ENCODE assay signal across 26 cellular contexts in the genomic region with DNA sequence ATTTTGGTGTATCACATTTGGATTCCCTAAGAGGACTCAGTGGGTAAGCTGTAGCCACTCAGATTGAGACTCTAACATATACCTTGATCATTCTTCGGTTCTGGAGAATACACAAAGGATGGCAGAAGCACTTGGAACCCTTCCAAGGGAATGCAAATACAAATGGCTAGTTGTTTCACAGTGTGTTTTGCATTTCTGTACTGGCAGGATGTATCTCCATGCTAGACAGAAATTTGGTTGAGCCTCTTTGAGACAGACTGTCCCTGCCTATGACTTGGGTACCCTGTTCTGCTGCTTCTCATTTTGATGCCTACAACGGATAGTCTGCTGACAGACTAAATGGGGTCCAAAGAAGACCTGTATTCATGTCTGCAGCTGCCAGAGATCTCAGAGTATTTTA.
DNase-seq lines count a peak whose midpoint lies in the region; TF ChIP-seq lines count a peak whose summit lies in the region.
"Had no signal": no experiment of that assay in that cellular context is flagged by ENCODE, and none has a peak within 500 bp of the region (broad histone marks: within the 10 kb centered on the region; RNA-seq: fewer than 3 reads in every experiment).

No MANE protein-coding gene starts in this region.

- no peaks in the 10 kb centered on the region for H3K27me3 ChIP-seq in mammary epithelial cell (ENCODE audit: insufficient read depth, low read length)
- H3K27me3 ChIP-seq: right lobe of liver, tibial artery had no signal

- H3K27me3 Mint-ChIP-seq in neural crest cell (ENCODE audit: low read depth), result no peaks in the 10 kb centered on the region
- H3K27me3 Mint-ChIP-seq: T-helper 17 cell had no signal

- H3K9ac ChIP-seq in mammary epithelial cell (ENCODE audit: insufficient read depth, low read length), result no peak overlapping the region

- peak; percentile 11 for DNase-seq in NAMALWA (ENCODE audit: low spot score)
- peak; percentile 37 for DNase-seq in NCI-H345 treated with DMSO at 0.1 percent for 48 hours (lab: John Stamatoyannopoulos, UW; ENCODE audit: unreplicated experiment)
- peak in 3 of 61 donors; percentile 29 to 40 (median 38) for DNase-seq in caudate nucleus (lab: John Stamatoyannopoulos, UW)
- no peak for DNase-seq in neural crest cell (ENCODE audit: low read depth, low spot score)
- no peak for DNase-seq in cerebellum (ENCODE audit: low spot score)
- DNase-seq in HEK293T (ENCODE audit: extremely low spot score), result no peak
- no peak for DNase-seq in mammary epithelial cell
- DNase-seq: activated CD4-positive, alpha-beta T cell treated with anti-CD3 and anti-CD28 coated beads for 4 hours; activated naive CD4-positive, alpha-beta T cell treated with Interleukin-2 at 50 U/mL for 16 hours; activated T-cell treated with anti-CD3 and anti-CD28 coated beads, Interleukin-2, amount 50 U/mL, for 72 hours; amniotic stem cell; cortex of kidney; GDM1; islet precursor cell; NCI-H1930; NCI-H510A; right lobe of liver; stimulated activated CD4-positive, alpha-beta T cell treated with anti-CD3 and anti-CD28 coated beads, Interleukin-12 subunit alpha, Interleukin-12 subunit beta, amount 100 ng/mL, for 4 hours; stimulated activated CD4-positive, alpha-beta T cell treated with anti-CD3 and anti-CD28 coated beads, Interleukin-4, amount 100 ng/mL, for 24 hours; stimulated activated naive B cell treated with anti-CD40 and anti-IgM and Interleukin-4, amounts not matched to agents 10 μg/mL and 1 μg/mL and 100 μg/mL, for 72 hours; T-helper 17 cell; tibial artery had no signal

- H3K4me3 Mint-ChIP-seq in neural crest cell, result no peak overlapping the region
- H3K4me3 Mint-ChIP-seq: activated T-cell treated with anti-CD3 and anti-CD28 coated beads, Interleukin-2, amount 50 U/mL, for 72 hours; CD14-positive monocyte; natural killer cell treated with Interleukin-12 subunit alpha and Interleukin-12 subunit beta and Interleukin-15 and Interleukin-18, amount 100 ng/mL, for 72 hours; stimulated activated naive B cell treated with anti-CD40 and anti-IgM and Interleukin-4, amounts not matched to agents 10 μg/mL and 1 μg/mL and 100 μg/mL, for 72 hours; T-helper 17 cell had no signal

- no peaks in the 10 kb centered on the region for H4K20me1 ChIP-seq in mammary epithelial cell (ENCODE audit: insufficient read depth, low read length)

- POLR2A ChIA-PET in HEK293T (lab: Yijun Ruan, JAX), result no interaction called here

- H3K9me3 Mint-ChIP-seq in neural crest cell, result no peaks in the 10 kb centered on the region
- H3K9me3 Mint-ChIP-seq: activated T-cell treated with anti-CD3 and anti-CD28 coated beads, Interleukin-2, amount 50 U/mL, for 72 hours; CD14-positive monocyte; natural killer cell treated with Interleukin-12 subunit alpha and Interleukin-12 subunit beta and Interleukin-15 and Interleukin-18, amount 100 ng/mL, for 72 hours; stimulated activated naive B cell treated with anti-CD40 and anti-IgM and Interleukin-4, amounts not matched to agents 10 μg/mL and 1 μg/mL and 100 μg/mL, for 72 hours had no signal

- H3K36me3 Mint-ChIP-seq in neural crest cell (ENCODE audit: low read depth), result no peaks in the 10 kb centered on the region
- H3K36me3 Mint-ChIP-seq: CD14-positive monocyte; natural killer cell treated with Interleukin-12 subunit alpha and Interleukin-12 subunit beta and Interleukin-15 and Interleukin-18, amount 100 ng/mL, for 72 hours; stimulated activated naive B cell treated with anti-CD40 and anti-IgM and Interleukin-4, amounts not matched to agents 10 μg/mL and 1 μg/mL and 100 μg/mL, for 72 hours had no signal

- H3K4me1 ChIP-seq in mammary epithelial cell (ENCODE audit: insufficient read depth, low read length), result no peaks in the 10 kb centered on the region
- H3K4me1 ChIP-seq: right lobe of liver, tibial artery had no signal

- H2AFZ ChIP-seq in mammary epithelial cell (ENCODE audit: low read depth, low read length), result no peak overlapping the region

- no peak for TF ChIP-seq CTCF in neural crest cell (conservative IDR thresholded peaks at IDR 0.05)
- TF ChIP-seq CTCF in mammary epithelial cell (conservative IDR thresholded peaks at IDR 0.05 in 1 of 2, IDR thresholded peaks at IDR 0.05 in 1 of 2; ENCODE audit: extremely low read depth in 1 of 2, insufficient read depth in 1 of 2, low read depth in 1 of 2, low read length in 2 of 2), result no peak

- H3K27ac ChIP-seq in caudate nucleus (ENCODE audit: low read depth, low read length), result peak overlapping the region; percentile 68
- H3K27ac ChIP-seq in mammary epithelial cell (ENCODE audit: insufficient read depth, low read depth, low read length), result no peak overlapping the region
- H3K27ac ChIP-seq: right lobe of liver, RWPE1, SK-N-MC, tibial artery had no signal

- in situ Hi-C loops in mammary epithelial cell (cut with MboI; ENCODE audit: low sequenced_read_pairs in 2 of 2), result no loop called here

- H3K4me3 ChIP-seq in mammary epithelial cell (replicated peaks in 1 of 3; ENCODE audit: insufficient read depth in 1 of 3, low read depth in 2 of 3, low read length in 3 of 3), result no peak overlapping the region
- H3K4me3 ChIP-seq: right lobe of liver, SK-N-MC, tibial artery had no signal

- H3K4me1 Mint-ChIP-seq in neural crest cell, result peaks cover 74% of the 10 kb centered on the region
- H3K4me1 Mint-ChIP-seq: CD14-positive monocyte, T-helper 17 cell had no signal

- CTCF ChIA-PET in HEK293T (lab: Yijun Ruan, JAX), result no interaction called here
- CTCF ChIA-PET in mammary epithelial cell (lab: Charles Lee; ENCODE audit: low non-redundant PET), result no interaction called here

- no peaks in the 10 kb centered on the region for H3K79me2 ChIP-seq in mammary epithelial cell (ENCODE audit: insufficient read depth, low read length)

- 20% methylated on average over 2 of the region's 2 CpGs for WGBS in mammary epithelial cell (ENCODE audit: low coverage, missing lambda C conversion rate)

- peak overlapping the region; percentile 22 for H3K27ac Mint-ChIP-seq in neural crest cell (ENCODE audit: unreplicated experiment)
- H3K27ac Mint-ChIP-seq: activated T-cell treated with anti-CD3 and anti-CD28 coated beads, Interleukin-2, amount 50 U/mL, for 72 hours; CD14-positive monocyte; natural killer cell treated with Interleukin-12 subunit alpha and Interleukin-12 subunit beta and Interleukin-15 and Interleukin-18, amount 100 ng/mL, for 72 hours; stimulated activated naive B cell treated with anti-CD40 and anti-IgM and Interleukin-4, amounts not matched to agents 10 μg/mL and 1 μg/mL and 100 μg/mL, for 72 hours; T-helper 17 cell had no signal

- H3K36me3 ChIP-seq in mammary epithelial cell (ENCODE audit: insufficient read depth, low read length), result no peaks in the 10 kb centered on the region
- H3K36me3 ChIP-seq: right lobe of liver, tibial artery had no signal

- intact Hi-C loops in mammary epithelial cell (cut with micrococcal nuclease), result no loop called here

- no peaks in the 10 kb centered on the region for H3K9me3 ChIP-seq in mammary epithelial cell (replicated peaks; ENCODE audit: insufficient read depth, low read length)
- H3K9me3 ChIP-seq: right lobe of liver, tibial artery had no signal

- H3K4me2 ChIP-seq in mammary epithelial cell (ENCODE audit: insufficient read depth, low read depth, low read length), result no peak overlapping the region

- no TSS peak for BruUV-seq in mammary epithelial cell (replicated peaks; lab: Mats Ljungman, UMichigan)

- dilution Hi-C loops in mammary epithelial cell (cut with HindIII; ENCODE audit: low sequenced_read_pairs), result no loop called here

TF ChIP-seq in HEK293T, 16 proteins besides CTCF, POLR2A, EP300 and RAD21:
- TF ChIP-seq CTBP1 (IDR thresholded peaks at IDR 0.05; ENCODE audit: borderline replicate concordance) (no peak), TARDBP (IDR thresholded peaks at IDR 0.05) (no peak), LEF1 (IDR thresholded peaks at IDR 0.05; ENCODE audit: borderline replicate concordance) (no peak), FOXM1 (IDR thresholded peaks at IDR 0.05; ENCODE audit: borderline replicate concordance) (no peak), ELF4 (IDR thresholded peaks at IDR 0.05) (no peak), SP1 (IDR thresholded peaks at IDR 0.05) (no peak), L3MBTL2 (conservative IDR thresholded peaks at IDR 0.05) (no peak), ARNT (IDR thresholded peaks at IDR 0.05) (no peak), FOXA1 (IDR thresholded peaks at IDR 0.05) (no peak), SUZ12 (IDR thresholded peaks at IDR 0.05) (no peak), BHLHE40 (IDR thresholded peaks at IDR 0.05; ENCODE audit: borderline replicate concordance) (no peak), HDGF (IDR thresholded peaks at IDR 0.05; ENCODE audit: borderline replicate concordance) (no peak)
- TF ChIP-seq, protein P1, sequence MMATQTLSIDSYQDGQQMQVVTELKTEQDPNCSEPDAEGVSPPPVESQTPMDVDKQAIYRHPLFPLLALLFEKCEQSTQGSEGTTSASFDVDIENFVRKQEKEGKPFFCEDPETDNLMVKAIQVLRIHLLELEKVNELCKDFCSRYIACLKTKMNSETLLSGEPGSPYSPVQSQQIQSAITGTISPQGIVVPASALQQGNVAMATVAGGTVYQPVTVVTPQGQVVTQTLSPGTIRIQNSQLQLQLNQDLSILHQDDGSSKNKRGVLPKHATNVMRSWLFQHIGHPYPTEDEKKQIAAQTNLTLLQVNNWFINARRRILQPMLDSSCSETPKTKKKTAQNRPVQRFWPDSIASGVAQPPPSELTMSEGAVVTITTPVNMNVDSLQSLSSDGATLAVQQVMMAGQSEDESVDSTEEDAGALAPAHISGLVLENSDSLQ (IDR thresholded peaks at IDR 0.05), result no peak

Comparison
In these comparisons a context has a peak if more than half of its experiments do, and no peak if none do; other contexts are left out.
1. DNase-seq: peak in NAMALWA (single experiment) and NCI-H345 treated with DMSO at 0.1 percent for 48 hours (single experiment); none in neural crest cell (single experiment), cerebellum (single experiment), HEK293T (single experiment) and mammary epithelial cell (single experiment).